In genomic region chr22:36865346-36865745, GRCh38 we compare ENCODE assay signal across 1 cellular context.
TF ChIP-seq lines count a peak whose summit lies in the region.

No MANE protein-coding gene starts in this region.

TF ChIP-seq in H1, 55 proteins besides CTCF, POLR2A, EP300 and RAD21:
- TF ChIP-seq CHD7 (IDR thresholded peaks at IDR 0.05; ENCODE audit: insufficient replicate concordance, low read length) = no peak
- TF ChIP-seq CREB1 (IDR thresholded peaks at IDR 0.05) = no peak
- TF ChIP-seq TAF1 (IDR thresholded peaks at IDR 0.05; ENCODE audit: low read depth, low read length) = no peak
- no peak for TF ChIP-seq SAP30 (IDR thresholded peaks at IDR 0.05; ENCODE audit: insufficient read depth, insufficient replicate concordance, low read length)
- TF ChIP-seq HDAC2 (IDR thresholded peaks at IDR 0.05; ENCODE audit: borderline replicate concordance in 1 of 2, low read depth in 2 of 2, low read length in 2 of 2) = no peak
- TF ChIP-seq CTBP2 (IDR thresholded peaks at IDR 0.05; ENCODE audit: borderline replicate concordance, insufficient read depth, insufficient read length, low read length) = no peak
- TF ChIP-seq SIRT6 (IDR thresholded peaks at IDR 0.05; ENCODE audit: low read length) = no peak
- no peak for TF ChIP-seq CEBPB (IDR thresholded peaks at IDR 0.05; ENCODE audit: low read depth, low read length)
- no peak for TF ChIP-seq PHF8 (conservative IDR thresholded peaks at IDR 0.05; ENCODE audit: low read depth, low read length)
- TF ChIP-seq POU5F1 (IDR thresholded peaks at IDR 0.05; ENCODE audit: low read depth, low read length) = no peak
- TF ChIP-seq SP1 (IDR thresholded peaks at IDR 0.05; ENCODE audit: low read depth, low read length) = no peak
- no peak for TF ChIP-seq SUZ12 (IDR thresholded peaks at IDR 0.05; ENCODE audit: low read length)
- no peak for TF ChIP-seq HDAC6 (IDR thresholded peaks at IDR 0.05; ENCODE audit: low read depth, low read length)
- TF ChIP-seq MAX (IDR thresholded peaks at IDR 0.05) = no peak
- TF ChIP-seq E2F6 (IDR thresholded peaks at IDR 0.05) = no peak
- TF ChIP-seq ATF2 (IDR thresholded peaks at IDR 0.05; ENCODE audit: low read length) = no peak
